In the genomic region with DNA sequence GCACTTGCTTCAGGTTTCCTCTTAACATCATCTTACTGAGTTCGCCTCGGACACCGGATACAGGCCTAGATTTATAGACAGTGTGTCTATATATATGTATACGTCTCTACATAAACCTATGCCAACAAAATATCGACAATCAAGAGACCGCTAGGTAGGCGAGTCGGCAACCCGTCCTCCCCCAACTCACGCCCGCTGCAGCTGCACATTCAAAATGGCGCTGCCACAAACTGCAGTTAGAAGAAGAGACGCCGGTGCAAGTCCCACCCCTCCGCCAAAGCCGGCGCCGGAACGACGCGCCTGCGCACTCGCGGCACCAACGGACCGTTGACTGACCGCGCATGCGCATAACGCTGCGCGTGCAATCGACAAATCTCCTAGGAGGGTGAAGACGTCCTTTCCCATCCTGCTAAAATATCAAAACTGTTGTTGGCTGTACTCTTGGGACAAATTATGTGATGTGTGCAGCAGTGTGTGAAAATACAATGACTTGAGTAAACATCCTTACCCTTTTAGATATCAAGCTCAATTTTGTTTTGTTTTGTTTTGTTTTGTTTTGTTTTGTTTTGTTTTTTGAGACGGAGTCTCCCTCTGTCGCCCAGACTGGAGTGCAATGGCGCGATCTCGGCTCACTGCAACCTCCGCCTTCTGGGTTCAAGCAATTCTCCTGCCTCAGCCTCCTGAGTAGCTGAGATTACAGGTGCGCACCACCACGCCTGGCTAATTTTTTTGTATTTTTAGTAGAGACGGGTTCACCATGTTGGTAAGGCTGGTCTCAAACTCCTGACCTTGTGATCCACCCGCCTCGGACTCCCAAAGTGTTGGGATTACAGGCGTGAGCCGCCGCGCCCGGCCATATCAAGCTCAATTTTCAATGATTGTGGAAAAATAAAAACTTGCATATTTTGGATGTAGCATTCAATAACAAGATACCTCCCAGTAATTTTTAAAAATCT, we compare ENCODE assay signal across 8 cellular contexts. TPM values are rescaled to one million over a fixed set of nuclear protein-coding genes. Genes with fewer than 3 reads are reported as not detected.
DNase-seq lines count a peak whose midpoint lies in the region; ATAC-seq, FAIRE-seq and TF ChIP-seq lines count a peak whose summit lies in the region.
"Not testable (repeated sequence)": the region's sequence is repeated elsewhere in the genome, so short reads cannot be mapped to it uniquely, and the experiment has no call there.

A gene with protein sequence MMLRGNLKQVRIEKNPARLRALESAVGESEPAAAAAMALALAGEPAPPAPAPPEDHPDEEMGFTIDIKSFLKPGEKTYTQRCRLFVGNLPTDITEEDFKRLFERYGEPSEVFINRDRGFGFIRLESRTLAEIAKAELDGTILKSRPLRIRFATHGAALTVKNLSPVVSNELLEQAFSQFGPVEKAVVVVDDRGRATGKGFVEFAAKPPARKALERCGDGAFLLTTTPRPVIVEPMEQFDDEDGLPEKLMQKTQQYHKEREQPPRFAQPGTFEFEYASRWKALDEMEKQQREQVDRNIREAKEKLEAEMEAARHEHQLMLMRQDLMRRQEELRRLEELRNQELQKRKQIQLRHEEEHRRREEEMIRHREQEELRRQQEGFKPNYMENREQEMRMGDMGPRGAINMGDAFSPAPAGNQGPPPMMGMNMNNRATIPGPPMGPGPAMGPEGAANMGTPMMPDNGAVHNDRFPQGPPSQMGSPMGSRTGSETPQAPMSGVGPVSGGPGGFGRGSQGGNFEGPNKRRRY (minus strand): TSS at position 219 of the 956 bp plus-strand sequence. CDS start 188 bp downstream, at position 31.

- H3K27ac ChIP-seq in ACC112 (ENCODE audit: low read depth, low read length) = peak within 1 kb of the TSS; percentile 71
- H3K27ac ChIP-seq in iPS-20b (ENCODE audit: low read length) = peak within 1 kb of the TSS; percentile 98
- peak within 1 kb of the TSS; percentile 87 to 99 (median 95) for H3K27ac ChIP-seq in skin epidermis

- H3K4me3 ChIP-seq in ACC112 (ENCODE audit: low read depth, low read length) (peak within 1 kb of the TSS; percentile 95), WI38 (ENCODE audit: low read depth, low read length) (peak within 1 kb of the TSS; percentile 93), bronchial epithelial cell (ENCODE audit: low read depth, low read length) (peak within 1 kb of the TSS; percentile 97), iPS-20b (ENCODE audit: low read length) (peak within 1 kb of the TSS; percentile 92), skin epidermis (peak within 1 kb of the TSS; percentile 77 to 97 (median 88))

- H3K79me2 ChIP-seq in ACC112 (ENCODE audit: control insufficient read depth, insufficient read depth, low read length, unreplicated experiment) = peaks cover 21% of the 10 kb centered on the region

- not testable (repeated sequence) for FAIRE-seq in bronchial epithelial cell (lab: Jason Lieb, UNC)

- not testable (repeated sequence) for TF ChIP-seq CTCF in WI38 (IDR thresholded peaks at IDR 0.05; ENCODE audit: low read depth, low read length); bronchial epithelial cell (IDR thresholded peaks at IDR 0.05; ENCODE audit: insufficient read depth, low read length, severe bottlenecking)

- ATAC-seq in GM18873 (IDR thresholded peaks at IDR 0.05; ENCODE audit: low FRiP score, unreplicated experiment) (peak; percentile 64), HG03139 (IDR thresholded peaks at IDR 0.05; ENCODE audit: unreplicated experiment) (peak; percentile 86)

- H3K4me1 ChIP-seq in ACC112 (ENCODE audit: control insufficient read depth, insufficient read depth, low read length, unreplicated experiment); iPS-20b (ENCODE audit: insufficient read depth, low read length): not testable (repeated sequence)

- not testable (repeated sequence) for H3K36me3 ChIP-seq in ACC112 (ENCODE audit: insufficient read depth, low read length); bronchial epithelial cell (ENCODE audit: control insufficient read depth, insufficient read depth, low read length); iPS-20b (ENCODE audit: insufficient read depth, low read depth, low read length)

- DNase-seq in NCI-H2227 treated with DMSO at 0.1 percent for 48 hours (lab: John Stamatoyannopoulos, UW) = peak; percentile 92
- peak; percentile 87 for DNase-seq in bronchial epithelial cell (ENCODE audit: low read depth)

- H3K9me3 ChIP-seq in iPS-20b (ENCODE audit: insufficient read depth, low read depth, low read length) = not testable (repeated sequence)

- peak within 1 kb of the TSS; percentile 96 for H3K9ac ChIP-seq in iPS-20b (ENCODE audit: low read depth, low read length)

- H3K27me3 ChIP-seq in ACC112 (ENCODE audit: insufficient read depth, low read length); bronchial epithelial cell (ENCODE audit: control insufficient read depth, insufficient read depth, low read length); iPS-20b (ENCODE audit: insufficient read depth, low read length): not testable (repeated sequence)

- H2AFZ ChIP-seq in ACC112 (ENCODE audit: low read length, unreplicated experiment) = peak within 1 kb of the TSS; percentile 78

RNA-seq across cellular contexts. Expression of the gene that starts here (rescaled TPM):
- total RNA-seq in bronchial epithelial cell = 37.4 and 54.9 TPM in 2 replicates

Comparison
In these comparisons a context has a peak if more than half of its experiments do, and no peak if none do; other contexts are left out.
1. Peak in every context shown above with its lines: DNase-seq, ATAC-seq, H3K4me3 ChIP-seq and H3K27ac ChIP-seq.